Comparison of ENCODE assay signal across 8 cellular contexts in the genomic region with DNA sequence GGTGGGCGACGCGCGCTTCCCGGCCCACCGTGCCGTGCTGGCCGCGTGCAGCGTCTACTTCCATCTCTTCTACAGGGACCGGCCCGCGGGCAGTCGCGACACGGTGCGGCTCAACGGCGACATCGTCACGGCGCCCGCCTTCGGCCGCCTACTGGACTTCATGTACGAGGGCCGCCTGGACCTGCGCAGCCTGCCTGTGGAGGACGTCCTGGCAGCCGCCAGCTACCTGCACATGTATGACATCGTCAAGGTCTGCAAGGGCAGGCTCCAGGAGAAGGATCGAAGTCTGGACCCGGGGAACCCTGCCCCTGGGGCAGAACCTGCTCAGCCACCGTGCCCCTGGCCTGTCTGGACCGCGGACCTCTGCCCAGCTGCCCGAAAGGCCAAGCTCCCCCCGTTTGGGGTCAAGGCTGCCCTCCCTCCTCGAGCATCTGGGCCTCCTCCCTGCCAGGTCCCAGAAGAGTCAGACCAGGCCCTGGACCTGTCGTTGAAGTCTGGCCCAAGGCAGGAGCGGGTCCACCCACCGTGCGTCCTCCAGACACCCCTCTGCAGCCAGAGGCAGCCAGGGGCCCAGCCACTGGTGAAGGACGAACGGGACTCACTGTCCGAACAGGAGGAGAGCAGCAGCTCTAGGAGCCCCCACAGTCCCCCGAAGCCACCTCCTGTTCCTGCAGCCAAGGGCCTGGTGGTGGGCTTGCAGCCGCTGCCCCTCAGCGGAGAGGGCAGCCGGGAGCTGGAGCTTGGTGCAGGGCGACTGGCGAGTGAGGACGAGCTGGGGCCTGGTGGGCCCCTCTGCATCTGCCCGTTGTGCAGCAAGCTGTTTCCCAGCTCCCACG. TPM values are rescaled to one million over a fixed set of nuclear protein-coding genes. Genes with fewer than 3 reads are reported as not detected.
A peak's percentile ranks its signal among the peaks of the same experiment; 100 is the strongest.
DNase-seq lines count a peak whose midpoint lies in the region; ATAC-seq and TF ChIP-seq lines count a peak whose summit lies in the region.

No MANE protein-coding gene starts in this region.

- peak overlapping the region; percentile 8 for H4K91ac ChIP-seq in mesenchymal stem cell (ENCODE audit: low read length)

- H3K4ac ChIP-seq in mesenchymal stem cell (ENCODE audit: low read depth in 1 of 2, low read length in 2 of 2), result peak overlapping the region in 1 of 2 experiments; percentile 9

- H2AK5ac ChIP-seq in mesenchymal stem cell (ENCODE audit: low read length, severe bottlenecking), result no peak overlapping the region

- H3K36me3 Mint-ChIP-seq in stimulated activated naive CD8-positive, alpha-beta T cell treated with anti-CD3 and anti-CD28 coated beads, Interleukin-15, Interleukin-2, amounts not matched to agents 100 ng/mL and 50 ng/mL, for 24 hours (ENCODE audit: low read depth), result no peaks in the 10 kb centered on the region

- peak overlapping the region; percentile 42 to 49 for H3K4me3 ChIP-seq in body of pancreas
- peak overlapping the region; percentile 64 to 81 for H3K4me3 ChIP-seq in mesenchymal stem cell (ENCODE audit: insufficient read depth in 1 of 2, low read depth in 1 of 2, low read length in 2 of 2)
- H3K4me3 ChIP-seq in aorta (ENCODE audit: low read length in 2 of 2), result peak overlapping the region; percentile 49 to 55

- H2BK12ac ChIP-seq in mesenchymal stem cell (ENCODE audit: low read length in 2 of 2), result peak overlapping the region in 1 of 2 experiments; percentile 8

- H3K27me3 ChIP-seq in body of pancreas (no peaks in the 10 kb centered on the region), mesenchymal stem cell (ENCODE audit: control insufficient read depth in 1 of 2, insufficient read depth in 1 of 2, low read length in 2 of 2) (no peaks in the 10 kb centered on the region), aorta (ENCODE audit: control insufficient read depth in 1 of 2, insufficient read depth in 2 of 2, low read length in 1 of 2) (no peaks in the 10 kb centered on the region)

- H3K23ac ChIP-seq in mesenchymal stem cell (ENCODE audit: low read length in 2 of 2), result peak overlapping the region in 1 of 2 experiments; percentile 92

- no peak for DNase-seq in stimulated activated naive CD8-positive, alpha-beta T cell treated with anti-CD3 and anti-CD28 coated beads, Interleukin-15, Interleukin-2, amounts not matched to agents 100 U/mL and 50 U/mL, for 24 hours
- peak; percentile 58 to 73 (median 69) for DNase-seq in body of pancreas
- DNase-seq in mesenchymal stem cell, result no peak
- DNase-seq in aorta, result peak in 1 of 2 donors; percentile 44
- DNase-seq in occipital lobe (lab: John Stamatoyannopoulos, UW), result no peak
- DNase-seq in pons (ENCODE audit: low spot score), result no peak

- H3K9me3 ChIP-seq in body of pancreas (no peaks in the 10 kb centered on the region), mesenchymal stem cell (ENCODE audit: control insufficient read depth, low read length) (no peaks in the 10 kb centered on the region), aorta (ENCODE audit: control insufficient read depth, low read length) (no peaks in the 10 kb centered on the region)

- H3K79me1 ChIP-seq in mesenchymal stem cell (replicated peaks; ENCODE audit: low read length, poor library complexity, severe bottlenecking), result peaks cover 6% of the 10 kb centered on the region

- WGBS in body of pancreas, 2 donors, result 4 to 17% methylated on average over 5 to 52 of the region's 55 CpGs
- WGBS in mesenchymal stem cell, result 33% methylated on average over 55 of the region's 55 CpGs
- WGBS in aorta, 2 donors, result 38 to 41% methylated on average over 53 to 55 of the region's 55 CpGs

- H2BK5ac ChIP-seq in mesenchymal stem cell (ENCODE audit: low read depth, low read length, poor library complexity, severe bottlenecking), result no peak overlapping the region

- H2BK120ac ChIP-seq in mesenchymal stem cell (ENCODE audit: low read depth, low read length), result no peak overlapping the region

- H3K27ac ChIP-seq in body of pancreas, result peak overlapping the region; percentile 95 to 99 (median 96)
- no peak overlapping the region for H3K27ac ChIP-seq in mesenchymal stem cell (ENCODE audit: low read length, poor library complexity, severe bottlenecking)
- peak overlapping the region in 1 of 2 donors; percentile 28 for H3K27ac ChIP-seq in aorta (ENCODE audit: low read depth in 1 of 2, low read length in 2 of 2)

- peak in 1 of 3 donors; percentile 25 for TF ChIP-seq POLR2A in body of pancreas (IDR thresholded peaks at IDR 0.05)

- H3K27me3 Mint-ChIP-seq in stimulated activated naive CD8-positive, alpha-beta T cell treated with anti-CD3 and anti-CD28 coated beads, Interleukin-15, Interleukin-2, amounts not matched to agents 100 ng/mL and 50 ng/mL, for 24 hours, result peaks cover 12% of the 10 kb centered on the region

- peak overlapping the region; percentile 11 for H2AFZ ChIP-seq in mesenchymal stem cell (ENCODE audit: low read depth, low read length)

- H3K18ac ChIP-seq in mesenchymal stem cell (ENCODE audit: low read depth in 1 of 2, low read length in 2 of 2), result peak overlapping the region in 1 of 2 experiments; percentile 78

- TF ChIP-seq CTCF in body of pancreas (IDR thresholded peaks at IDR 0.05), result peak in 3 of 7 experiments; percentile 6 to 18 (median 14)

- no peak overlapping the region for H3K27ac Mint-ChIP-seq in stimulated activated naive CD8-positive, alpha-beta T cell treated with anti-CD3 and anti-CD28 coated beads, Interleukin-15, Interleukin-2, amounts not matched to agents 100 ng/mL and 50 ng/mL, for 24 hours

- no peaks in the 10 kb centered on the region for H3K36me3 ChIP-seq in body of pancreas (replicated peaks in 1 of 2; ENCODE audit: insufficient read depth in 1 of 2, low read depth in 2 of 2)
- peaks cover 0 to 9% of the 10 kb centered on the region in 2 experiments for H3K36me3 ChIP-seq in mesenchymal stem cell (ENCODE audit: control insufficient read depth in 1 of 2, insufficient read depth in 2 of 2, low read depth in 1 of 2, low read length in 2 of 2)
- H3K36me3 ChIP-seq in aorta (ENCODE audit: control insufficient read depth in 1 of 2, insufficient read depth in 2 of 2, low read length in 1 of 2), result no peaks in the 10 kb centered on the region

- H3K4me1 ChIP-seq in body of pancreas (peaks cover 74% of the 10 kb centered on the region), mesenchymal stem cell (ENCODE audit: control insufficient read depth, insufficient read depth, low read depth, low read length) (peaks cover 78% of the 10 kb centered on the region), aorta (ENCODE audit: control insufficient read depth in 1 of 2, insufficient read depth in 2 of 2, low read length in 2 of 2) (no peaks in the 10 kb centered on the region)

- intact Hi-C loops in body of pancreas (cut with DNase I) (no loop called here), aorta (cut with DNase I) (loop anchor here in 1 of 2 donors (1.0 kb wide), 1 partner anchor 13 kb away; no protein-coding TSS in a partner anchor)

- H3K9ac ChIP-seq in mesenchymal stem cell (ENCODE audit: low read length), result peak overlapping the region; percentile 54

- H2BK15ac ChIP-seq in mesenchymal stem cell (ENCODE audit: low read depth, poor library complexity, severe bottlenecking), result no peak overlapping the region

- peak overlapping the region; percentile 81 for H3K4me2 ChIP-seq in mesenchymal stem cell (ENCODE audit: low read length, poor library complexity, severe bottlenecking)

- H3K14ac ChIP-seq in mesenchymal stem cell (ENCODE audit: low read length in 2 of 2), result peak overlapping the region in 1 of 2 experiments; percentile 37

- no peaks in the 10 kb centered on the region for H3K9me3 Mint-ChIP-seq in stimulated activated naive CD8-positive, alpha-beta T cell treated with anti-CD3 and anti-CD28 coated beads, Interleukin-15, Interleukin-2, amounts not matched to agents 100 ng/mL and 50 ng/mL, for 24 hours

- H3K4me1 Mint-ChIP-seq in stimulated activated naive CD8-positive, alpha-beta T cell treated with anti-CD3 and anti-CD28 coated beads, Interleukin-15, Interleukin-2, amounts not matched to agents 100 ng/mL and 50 ng/mL, for 24 hours (ENCODE audit: low read depth), result peaks cover 19% of the 10 kb centered on the region

- H4K8ac ChIP-seq in mesenchymal stem cell (ENCODE audit: low read length), result no peak overlapping the region

- H3K4me3 Mint-ChIP-seq in stimulated activated naive CD8-positive, alpha-beta T cell treated with anti-CD3 and anti-CD28 coated beads, Interleukin-15, Interleukin-2, amounts not matched to agents 100 ng/mL and 50 ng/mL, for 24 hours, result peak overlapping the region; percentile 77

- ATAC-seq in stimulated activated naive CD8-positive, alpha-beta T cell treated with anti-CD3 and anti-CD28 coated beads, Interleukin-15, Interleukin-2, amounts not matched to agents 100 U/mL and 50 U/mL, for 24 hours, result no peak
- ATAC-seq in body of pancreas (peak; percentile 10), aorta (ENCODE audit: low FRiP score) (no peak), HG02610 (IDR thresholded peaks at IDR 0.05; ENCODE audit: unreplicated experiment) (no peak)

RNA-seq across cellular contexts. Expression of gene ZBTB42, which starts 0.6 kb away (rescaled TPM):
- total RNA-seq in body of pancreas, result 10 to 100 TPM; 10.6 to 21.8 TPM
- 1.8 TPM for polyA plus RNA-seq in mesenchymal stem cell (2013, experiment 1 of 2)
- 1.6 TPM for polyA plus RNA-seq in mesenchymal stem cell (2013, experiment 2 of 2)
- total RNA-seq in aorta, result 1 to 10 TPM; 4.4 to 4.7 TPM
- 1 to 10 TPM; 1.6 to 1.9 TPM for polyA plus RNA-seq in aorta
- 0.94 TPM for total RNA-seq in occipital lobe

RNA-seq across cellular contexts. Expression of gene AKT1, which starts 6.0 kb away (rescaled TPM):
- 100 to 1,000 TPM in 1 of 2 donors, 10 to 100 TPM in 1; 74.2 to 151 TPM for total RNA-seq in body of pancreas
- 106 TPM for polyA plus RNA-seq in mesenchymal stem cell (2013, experiment 1 of 2)
- 108 TPM for polyA plus RNA-seq in mesenchymal stem cell (2013, experiment 2 of 2)
- total RNA-seq in aorta, result 100 to 1,000 TPM; 124 to 154 TPM
- polyA plus RNA-seq in aorta, result 100 to 1,000 TPM in 1 of 2 donors, 10 to 100 TPM in 1; 93.2 to 118 TPM
- total RNA-seq in occipital lobe, result 102 TPM

RNA-seq across cellular contexts. Expression of gene SIVA1, which starts 48.6 kb away (rescaled TPM):
- 100 to 1,000 TPM; 111 to 130 TPM for total RNA-seq in body of pancreas
- 68.6 TPM for polyA plus RNA-seq in mesenchymal stem cell (2013, experiment 1 of 2)
- polyA plus RNA-seq in mesenchymal stem cell (2013, experiment 2 of 2), result 73.5 TPM
- 10 to 100 TPM; 74.3 to 83.0 TPM for total RNA-seq in aorta
- polyA plus RNA-seq in aorta, result 100 to 1,000 TPM; 219 to 241 TPM
- total RNA-seq in occipital lobe, result 21.2 TPM

Comparison
In these comparisons a context has a peak if more than half of its experiments do, and no peak if none do; other contexts are left out.
1. DNase-seq: peak in body of pancreas (4 of 4); none in stimulated activated naive CD8-positive, alpha-beta T cell treated with anti-CD3 and anti-CD28 coated beads, Interleukin-15, Interleukin-2, amounts not matched to agents 100 U/mL and 50 U/mL, for 24 hours (single experiment), mesenchymal stem cell (single experiment), occipital lobe (single experiment) and pons (single experiment).
2. Peak in every context shown above with its lines, with median percentiles within 50 percentile points of each other: H3K4me3 ChIP-seq.